Comparison of ENCODE assay signal across 1 cellular context in the genomic region with DNA sequence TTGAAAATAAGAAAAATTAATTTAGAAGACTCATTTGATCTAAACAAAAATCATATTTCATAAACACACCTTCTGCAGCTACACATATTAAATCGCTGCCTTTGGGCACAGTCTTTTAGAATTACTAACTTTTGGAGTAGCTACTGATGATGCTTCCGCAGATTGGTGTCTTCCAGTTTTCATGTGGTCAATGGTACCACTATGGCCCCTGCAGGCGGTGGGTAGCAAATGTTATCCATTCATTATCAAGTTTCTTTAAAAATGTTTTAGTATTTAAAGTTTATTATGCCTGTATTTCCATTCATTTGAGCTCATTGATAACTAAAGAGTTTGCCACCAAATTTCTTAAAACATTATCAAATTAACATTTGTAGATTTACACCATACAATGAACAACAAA.
TF ChIP-seq lines count a peak whose summit lies in the region.

No MANE protein-coding gene starts in this region.

TF ChIP-seq in SK-N-SH, 30 proteins besides CTCF, POLR2A, EP300 and RAD21 (continued from another document):
- TF ChIP-seq, protein P1, sequence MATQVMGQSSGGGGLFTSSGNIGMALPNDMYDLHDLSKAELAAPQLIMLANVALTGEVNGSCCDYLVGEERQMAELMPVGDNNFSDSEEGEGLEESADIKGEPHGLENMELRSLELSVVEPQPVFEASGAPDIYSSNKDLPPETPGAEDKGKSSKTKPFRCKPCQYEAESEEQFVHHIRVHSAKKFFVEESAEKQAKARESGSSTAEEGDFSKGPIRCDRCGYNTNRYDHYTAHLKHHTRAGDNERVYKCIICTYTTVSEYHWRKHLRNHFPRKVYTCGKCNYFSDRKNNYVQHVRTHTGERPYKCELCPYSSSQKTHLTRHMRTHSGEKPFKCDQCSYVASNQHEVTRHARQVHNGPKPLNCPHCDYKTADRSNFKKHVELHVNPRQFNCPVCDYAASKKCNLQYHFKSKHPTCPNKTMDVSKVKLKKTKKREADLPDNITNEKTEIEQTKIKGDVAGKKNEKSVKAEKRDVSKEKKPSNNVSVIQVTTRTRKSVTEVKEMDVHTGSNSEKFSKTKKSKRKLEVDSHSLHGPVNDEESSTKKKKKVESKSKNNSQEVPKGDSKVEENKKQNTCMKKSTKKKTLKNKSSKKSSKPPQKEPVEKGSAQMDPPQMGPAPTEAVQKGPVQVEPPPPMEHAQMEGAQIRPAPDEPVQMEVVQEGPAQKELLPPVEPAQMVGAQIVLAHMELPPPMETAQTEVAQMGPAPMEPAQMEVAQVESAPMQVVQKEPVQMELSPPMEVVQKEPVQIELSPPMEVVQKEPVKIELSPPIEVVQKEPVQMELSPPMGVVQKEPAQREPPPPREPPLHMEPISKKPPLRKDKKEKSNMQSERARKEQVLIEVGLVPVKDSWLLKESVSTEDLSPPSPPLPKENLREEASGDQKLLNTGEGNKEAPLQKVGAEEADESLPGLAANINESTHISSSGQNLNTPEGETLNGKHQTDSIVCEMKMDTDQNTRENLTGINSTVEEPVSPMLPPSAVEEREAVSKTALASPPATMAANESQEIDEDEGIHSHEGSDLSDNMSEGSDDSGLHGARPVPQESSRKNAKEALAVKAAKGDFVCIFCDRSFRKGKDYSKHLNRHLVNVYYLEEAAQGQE (IDR thresholded peaks at IDR 0.05; ENCODE audit: low read depth, low read length) = no peak
- TF ChIP-seq RXRA (IDR thresholded peaks at IDR 0.05; ENCODE audit: borderline replicate concordance, low read depth) (no peak), POLR2AphosphoS5 (IDR thresholded peaks at IDR 0.05; ENCODE audit: low read depth, low read length) (no peak), RFX5 (IDR thresholded peaks at IDR 0.05; ENCODE audit: low read length) (no peak), SMC3 (IDR thresholded peaks at IDR 0.05; ENCODE audit: low read depth, low read length) (no peak), YY1 (IDR thresholded peaks at IDR 0.05; ENCODE audit: low read depth) (no peak)
TF ChIP-seq in SK-N-SH: peak in this region for 0.
